11 cellular contexts compared by ENCODE assay signal in genomic region chr9:98403715-98404114, GRCh38.
"Had no signal": no experiment of that assay in that cellular context is flagged by ENCODE, and none has a peak within 500 bp of the region (broad histone marks: within the 10 kb centered on the region; RNA-seq: fewer than 3 reads in every experiment).

No MANE protein-coding gene starts in this region.

- FAIRE-seq: H1, H54 had no signal

- H3K4me2 ChIP-seq: GM23338 had no signal

- ATAC-seq: GM23338, HCT116 had no signal

- H3K4me3 ChIP-seq: GM23248, GM23338, HAP-1 had no signal

- H3K9ac ChIP-seq: GM23248 had no signal

- H3K27ac ChIP-seq: GM23248 had no signal

- H2AFZ ChIP-seq: GM23248, GM23338 had no signal

- H3K9me3 ChIP-seq: HAP-1 had no signal

- DNase-seq: GM23248, GOT3, H7, H9, HCEC 1CT, HFFc6 had no signal

- H3K4me1 ChIP-seq: HAP-1 had no signal

- H3K36me3 ChIP-seq: HAP-1 had no signal
